In the genomic region with DNA sequence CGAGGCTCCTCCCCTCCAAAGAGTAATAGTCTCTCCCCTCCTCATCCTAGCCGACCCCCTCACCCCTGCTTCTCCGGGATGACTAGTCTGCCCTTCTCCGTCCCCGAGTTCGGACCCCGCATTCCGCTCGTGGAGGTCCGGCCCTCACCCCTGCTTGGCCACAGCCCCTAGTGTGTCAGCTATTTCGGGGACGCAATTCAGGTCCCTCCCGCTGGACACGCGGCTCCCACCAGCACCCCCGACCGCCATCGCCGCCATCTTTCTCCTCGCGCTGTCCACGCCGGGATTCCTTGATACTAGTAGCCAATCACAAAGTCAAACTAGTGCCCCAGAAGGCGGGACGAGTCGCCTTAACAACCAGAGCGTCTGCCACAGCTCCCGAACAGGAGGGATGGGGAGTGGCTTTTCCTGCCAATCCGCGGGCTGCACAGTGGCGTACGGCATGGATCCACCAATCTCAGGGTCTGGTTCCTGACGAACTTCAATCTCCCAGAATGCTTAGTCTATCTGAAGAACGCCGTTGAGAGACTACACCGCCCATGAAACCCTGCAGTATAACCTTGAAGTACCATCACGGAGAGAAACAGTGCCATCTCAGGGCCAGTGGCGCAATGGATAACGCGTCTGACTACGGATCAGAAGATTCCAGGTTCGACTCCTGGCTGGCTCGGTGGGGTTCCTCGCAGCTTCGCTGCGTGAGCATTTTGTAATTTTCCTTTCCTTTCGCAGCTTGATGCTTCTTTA, we compare ENCODE assay signal across 1 cellular context.
TF ChIP-seq lines count a peak whose summit lies in the region.

A gene (minus strand): TSS at position 273 of the 744 bp plus-strand sequence. CDS start 15 bp downstream, at position 258.

TF ChIP-seq in WTC11, 78 proteins besides CTCF, POLR2A, EP300 and RAD21 (continued from another document and continues in another):
- TF ChIP-seq, protein P1, sequence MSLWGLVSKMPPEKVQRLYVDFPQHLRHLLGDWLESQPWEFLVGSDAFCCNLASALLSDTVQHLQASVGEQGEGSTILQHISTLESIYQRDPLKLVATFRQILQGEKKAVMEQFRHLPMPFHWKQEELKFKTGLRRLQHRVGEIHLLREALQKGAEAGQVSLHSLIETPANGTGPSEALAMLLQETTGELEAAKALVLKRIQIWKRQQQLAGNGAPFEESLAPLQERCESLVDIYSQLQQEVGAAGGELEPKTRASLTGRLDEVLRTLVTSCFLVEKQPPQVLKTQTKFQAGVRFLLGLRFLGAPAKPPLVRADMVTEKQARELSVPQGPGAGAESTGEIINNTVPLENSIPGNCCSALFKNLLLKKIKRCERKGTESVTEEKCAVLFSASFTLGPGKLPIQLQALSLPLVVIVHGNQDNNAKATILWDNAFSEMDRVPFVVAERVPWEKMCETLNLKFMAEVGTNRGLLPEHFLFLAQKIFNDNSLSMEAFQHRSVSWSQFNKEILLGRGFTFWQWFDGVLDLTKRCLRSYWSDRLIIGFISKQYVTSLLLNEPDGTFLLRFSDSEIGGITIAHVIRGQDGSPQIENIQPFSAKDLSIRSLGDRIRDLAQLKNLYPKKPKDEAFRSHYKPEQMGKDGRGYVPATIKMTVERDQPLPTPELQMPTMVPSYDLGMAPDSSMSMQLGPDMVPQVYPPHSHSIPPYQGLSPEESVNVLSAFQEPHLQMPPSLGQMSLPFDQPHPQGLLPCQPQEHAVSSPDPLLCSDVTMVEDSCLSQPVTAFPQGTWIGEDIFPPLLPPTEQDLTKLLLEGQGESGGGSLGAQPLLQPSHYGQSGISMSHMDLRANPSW (CRISPR knock-in tag; conservative IDR thresholded peaks at IDR 0.05; ENCODE audit: low read depth) = no peak
- TF ChIP-seq ZNF671 (CRISPR knock-in tag; IDR thresholded peaks at IDR 0.05) (no peak), TEAD1 (CRISPR knock-in tag; IDR thresholded peaks at IDR 0.05) (peak; percentile 67), ETV6 (CRISPR knock-in tag; IDR thresholded peaks at IDR 0.05) (peak; percentile 54; the same call in 1 of the 2 replicates), ZNF232 (CRISPR knock-in tag; IDR thresholded peaks at IDR 0.05) (0 out of 2 replicates have a peak, but pooled peaks have one; percentile 66), ZNF263 (CRISPR knock-in tag; IDR thresholded peaks at IDR 0.05; ENCODE audit: low read depth) (no peak), RORB (CRISPR knock-in tag; IDR thresholded peaks at IDR 0.05) (0 out of 2 replicates have a peak, but pooled peaks have one; percentile 36), MYBL2 (CRISPR knock-in tag; IDR thresholded peaks at IDR 0.05) (no peak), FOXP1 (CRISPR knock-in tag; IDR thresholded peaks at IDR 0.05; ENCODE audit: borderline replicate concordance) (no peak; the same call in 1 of the 2 replicates), RELA (CRISPR knock-in tag; IDR thresholded peaks at IDR 0.05; ENCODE audit: borderline replicate concordance) (no peak), GRHL2 (CRISPR knock-in tag; IDR thresholded peaks at IDR 0.05; ENCODE audit: insufficient replicate concordance, severe bottlenecking) (no peak), ELF4 (CRISPR knock-in tag; IDR thresholded peaks at IDR 0.05; ENCODE audit: low read depth) (no peak), GABPB1 (CRISPR knock-in tag; IDR thresholded peaks at IDR 0.05) (peak; percentile 91), NFYB (CRISPR knock-in tag; conservative IDR thresholded peaks at IDR 0.05; ENCODE audit: low read depth) (peak; percentile 70), FOXJ3 (CRISPR knock-in tag; IDR thresholded peaks at IDR 0.05; ENCODE audit: borderline replicate concordance) (no peak), GTF2I (CRISPR knock-in tag; conservative IDR thresholded peaks at IDR 0.05) (no peak), NFE2L1 (CRISPR knock-in tag; IDR thresholded peaks at IDR 0.05) (0 out of 2 replicates have a peak, but pooled peaks have one; percentile 50), ATF1 (CRISPR knock-in tag; IDR thresholded peaks at IDR 0.05) (no peak), SMAD3 (CRISPR knock-in tag; IDR thresholded peaks at IDR 0.05; ENCODE audit: borderline replicate concordance) (no peak)
- TF ChIP-seq, protein P2, sequence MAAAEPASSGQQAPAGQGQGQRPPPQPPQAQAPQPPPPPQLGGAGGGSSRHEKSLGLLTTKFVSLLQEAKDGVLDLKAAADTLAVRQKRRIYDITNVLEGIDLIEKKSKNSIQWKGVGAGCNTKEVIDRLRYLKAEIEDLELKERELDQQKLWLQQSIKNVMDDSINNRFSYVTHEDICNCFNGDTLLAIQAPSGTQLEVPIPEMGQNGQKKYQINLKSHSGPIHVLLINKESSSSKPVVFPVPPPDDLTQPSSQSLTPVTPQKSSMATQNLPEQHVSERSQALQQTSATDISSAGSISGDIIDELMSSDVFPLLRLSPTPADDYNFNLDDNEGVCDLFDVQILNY (CRISPR knock-in tag; IDR thresholded peaks at IDR 0.05) = 0 out of 2 replicates have a peak, but pooled peaks have one; percentile 40
- TF ChIP-seq, protein P3, sequence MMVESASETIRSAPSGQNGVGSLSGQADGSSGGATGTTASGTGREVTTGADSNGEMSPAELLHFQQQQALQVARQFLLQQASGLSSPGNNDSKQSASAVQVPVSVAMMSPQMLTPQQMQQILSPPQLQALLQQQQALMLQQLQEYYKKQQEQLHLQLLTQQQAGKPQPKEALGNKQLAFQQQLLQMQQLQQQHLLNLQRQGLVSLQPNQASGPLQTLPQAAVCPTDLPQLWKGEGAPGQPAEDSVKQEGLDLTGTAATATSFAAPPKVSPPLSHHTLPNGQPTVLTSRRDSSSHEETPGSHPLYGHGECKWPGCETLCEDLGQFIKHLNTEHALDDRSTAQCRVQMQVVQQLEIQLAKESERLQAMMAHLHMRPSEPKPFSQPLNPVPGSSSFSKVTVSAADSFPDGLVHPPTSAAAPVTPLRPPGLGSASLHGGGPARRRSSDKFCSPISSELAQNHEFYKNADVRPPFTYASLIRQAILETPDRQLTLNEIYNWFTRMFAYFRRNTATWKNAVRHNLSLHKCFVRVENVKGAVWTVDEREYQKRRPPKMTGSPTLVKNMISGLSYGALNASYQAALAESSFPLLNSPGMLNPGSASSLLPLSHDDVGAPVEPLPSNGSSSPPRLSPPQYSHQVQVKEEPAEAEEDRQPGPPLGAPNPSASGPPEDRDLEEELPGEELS (CRISPR knock-in tag; IDR thresholded peaks at IDR 0.05) = 0 out of 2 replicates have a peak, but pooled peaks have one; percentile 13
- TF ChIP-seq, protein P4, sequence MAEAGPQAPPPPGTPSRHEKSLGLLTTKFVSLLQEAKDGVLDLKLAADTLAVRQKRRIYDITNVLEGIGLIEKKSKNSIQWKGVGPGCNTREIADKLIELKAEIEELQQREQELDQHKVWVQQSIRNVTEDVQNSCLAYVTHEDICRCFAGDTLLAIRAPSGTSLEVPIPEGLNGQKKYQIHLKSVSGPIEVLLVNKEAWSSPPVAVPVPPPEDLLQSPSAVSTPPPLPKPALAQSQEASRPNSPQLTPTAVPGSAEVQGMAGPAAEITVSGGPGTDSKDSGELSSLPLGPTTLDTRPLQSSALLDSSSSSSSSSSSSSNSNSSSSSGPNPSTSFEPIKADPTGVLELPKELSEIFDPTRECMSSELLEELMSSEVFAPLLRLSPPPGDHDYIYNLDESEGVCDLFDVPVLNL (CRISPR knock-in tag; IDR thresholded peaks at IDR 0.05; ENCODE audit: borderline replicate concordance, low read depth) = no peak
- TF ChIP-seq, protein P5, sequence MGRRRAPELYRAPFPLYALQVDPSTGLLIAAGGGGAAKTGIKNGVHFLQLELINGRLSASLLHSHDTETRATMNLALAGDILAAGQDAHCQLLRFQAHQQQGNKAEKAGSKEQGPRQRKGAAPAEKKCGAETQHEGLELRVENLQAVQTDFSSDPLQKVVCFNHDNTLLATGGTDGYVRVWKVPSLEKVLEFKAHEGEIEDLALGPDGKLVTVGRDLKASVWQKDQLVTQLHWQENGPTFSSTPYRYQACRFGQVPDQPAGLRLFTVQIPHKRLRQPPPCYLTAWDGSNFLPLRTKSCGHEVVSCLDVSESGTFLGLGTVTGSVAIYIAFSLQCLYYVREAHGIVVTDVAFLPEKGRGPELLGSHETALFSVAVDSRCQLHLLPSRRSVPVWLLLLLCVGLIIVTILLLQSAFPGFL (CRISPR knock-in tag; IDR thresholded peaks at IDR 0.05; ENCODE audit: borderline replicate concordance) = peak; percentile 68; the same call in 1 of the 2 replicates
- TF ChIP-seq, protein P6, sequence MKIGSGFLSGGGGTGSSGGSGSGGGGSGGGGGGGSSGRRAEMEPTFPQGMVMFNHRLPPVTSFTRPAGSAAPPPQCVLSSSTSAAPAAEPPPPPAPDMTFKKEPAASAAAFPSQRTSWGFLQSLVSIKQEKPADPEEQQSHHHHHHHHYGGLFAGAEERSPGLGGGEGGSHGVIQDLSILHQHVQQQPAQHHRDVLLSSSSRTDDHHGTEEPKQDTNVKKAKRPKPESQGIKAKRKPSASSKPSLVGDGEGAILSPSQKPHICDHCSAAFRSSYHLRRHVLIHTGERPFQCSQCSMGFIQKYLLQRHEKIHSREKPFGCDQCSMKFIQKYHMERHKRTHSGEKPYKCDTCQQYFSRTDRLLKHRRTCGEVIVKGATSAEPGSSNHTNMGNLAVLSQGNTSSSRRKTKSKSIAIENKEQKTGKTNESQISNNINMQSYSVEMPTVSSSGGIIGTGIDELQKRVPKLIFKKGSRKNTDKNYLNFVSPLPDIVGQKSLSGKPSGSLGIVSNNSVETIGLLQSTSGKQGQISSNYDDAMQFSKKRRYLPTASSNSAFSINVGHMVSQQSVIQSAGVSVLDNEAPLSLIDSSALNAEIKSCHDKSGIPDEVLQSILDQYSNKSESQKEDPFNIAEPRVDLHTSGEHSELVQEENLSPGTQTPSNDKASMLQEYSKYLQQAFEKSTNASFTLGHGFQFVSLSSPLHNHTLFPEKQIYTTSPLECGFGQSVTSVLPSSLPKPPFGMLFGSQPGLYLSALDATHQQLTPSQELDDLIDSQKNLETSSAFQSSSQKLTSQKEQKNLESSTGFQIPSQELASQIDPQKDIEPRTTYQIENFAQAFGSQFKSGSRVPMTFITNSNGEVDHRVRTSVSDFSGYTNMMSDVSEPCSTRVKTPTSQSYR (CRISPR knock-in tag; IDR thresholded peaks at IDR 0.05) = no peak
- TF ChIP-seq, protein P7, sequence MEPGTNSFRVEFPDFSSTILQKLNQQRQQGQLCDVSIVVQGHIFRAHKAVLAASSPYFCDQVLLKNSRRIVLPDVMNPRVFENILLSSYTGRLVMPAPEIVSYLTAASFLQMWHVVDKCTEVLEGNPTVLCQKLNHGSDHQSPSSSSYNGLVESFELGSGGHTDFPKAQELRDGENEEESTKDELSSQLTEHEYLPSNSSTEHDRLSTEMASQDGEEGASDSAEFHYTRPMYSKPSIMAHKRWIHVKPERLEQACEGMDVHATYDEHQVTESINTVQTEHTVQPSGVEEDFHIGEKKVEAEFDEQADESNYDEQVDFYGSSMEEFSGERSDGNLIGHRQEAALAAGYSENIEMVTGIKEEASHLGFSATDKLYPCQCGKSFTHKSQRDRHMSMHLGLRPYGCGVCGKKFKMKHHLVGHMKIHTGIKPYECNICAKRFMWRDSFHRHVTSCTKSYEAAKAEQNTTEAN (CRISPR knock-in tag; IDR thresholded peaks at IDR 0.05) = no peak
- TF ChIP-seq, protein P8, sequence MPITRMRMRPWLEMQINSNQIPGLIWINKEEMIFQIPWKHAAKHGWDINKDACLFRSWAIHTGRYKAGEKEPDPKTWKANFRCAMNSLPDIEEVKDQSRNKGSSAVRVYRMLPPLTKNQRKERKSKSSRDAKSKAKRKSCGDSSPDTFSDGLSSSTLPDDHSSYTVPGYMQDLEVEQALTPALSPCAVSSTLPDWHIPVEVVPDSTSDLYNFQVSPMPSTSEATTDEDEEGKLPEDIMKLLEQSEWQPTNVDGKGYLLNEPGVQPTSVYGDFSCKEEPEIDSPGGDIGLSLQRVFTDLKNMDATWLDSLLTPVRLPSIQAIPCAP (CRISPR knock-in tag; IDR thresholded peaks at IDR 0.05) = no peak
- TF ChIP-seq, protein P9, sequence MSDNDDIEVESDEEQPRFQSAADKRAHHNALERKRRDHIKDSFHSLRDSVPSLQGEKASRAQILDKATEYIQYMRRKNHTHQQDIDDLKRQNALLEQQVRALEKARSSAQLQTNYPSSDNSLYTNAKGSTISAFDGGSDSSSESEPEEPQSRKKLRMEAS (CRISPR knock-in tag; IDR thresholded peaks at IDR 0.05) = peak; percentile 95
- TF ChIP-seq, protein P10, sequence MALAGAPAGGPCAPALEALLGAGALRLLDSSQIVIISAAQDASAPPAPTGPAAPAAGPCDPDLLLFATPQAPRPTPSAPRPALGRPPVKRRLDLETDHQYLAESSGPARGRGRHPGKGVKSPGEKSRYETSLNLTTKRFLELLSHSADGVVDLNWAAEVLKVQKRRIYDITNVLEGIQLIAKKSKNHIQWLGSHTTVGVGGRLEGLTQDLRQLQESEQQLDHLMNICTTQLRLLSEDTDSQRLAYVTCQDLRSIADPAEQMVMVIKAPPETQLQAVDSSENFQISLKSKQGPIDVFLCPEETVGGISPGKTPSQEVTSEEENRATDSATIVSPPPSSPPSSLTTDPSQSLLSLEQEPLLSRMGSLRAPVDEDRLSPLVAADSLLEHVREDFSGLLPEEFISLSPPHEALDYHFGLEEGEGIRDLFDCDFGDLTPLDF (CRISPR knock-in tag; IDR thresholded peaks at IDR 0.05) = no peak
- TF ChIP-seq, protein P11, sequence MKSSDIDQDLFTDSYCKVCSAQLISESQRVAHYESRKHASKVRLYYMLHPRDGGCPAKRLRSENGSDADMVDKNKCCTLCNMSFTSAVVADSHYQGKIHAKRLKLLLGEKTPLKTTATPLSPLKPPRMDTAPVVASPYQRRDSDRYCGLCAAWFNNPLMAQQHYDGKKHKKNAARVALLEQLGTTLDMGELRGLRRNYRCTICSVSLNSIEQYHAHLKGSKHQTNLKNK (CRISPR knock-in tag; IDR thresholded peaks at IDR 0.05) = no peak
- TF ChIP-seq, protein P12, sequence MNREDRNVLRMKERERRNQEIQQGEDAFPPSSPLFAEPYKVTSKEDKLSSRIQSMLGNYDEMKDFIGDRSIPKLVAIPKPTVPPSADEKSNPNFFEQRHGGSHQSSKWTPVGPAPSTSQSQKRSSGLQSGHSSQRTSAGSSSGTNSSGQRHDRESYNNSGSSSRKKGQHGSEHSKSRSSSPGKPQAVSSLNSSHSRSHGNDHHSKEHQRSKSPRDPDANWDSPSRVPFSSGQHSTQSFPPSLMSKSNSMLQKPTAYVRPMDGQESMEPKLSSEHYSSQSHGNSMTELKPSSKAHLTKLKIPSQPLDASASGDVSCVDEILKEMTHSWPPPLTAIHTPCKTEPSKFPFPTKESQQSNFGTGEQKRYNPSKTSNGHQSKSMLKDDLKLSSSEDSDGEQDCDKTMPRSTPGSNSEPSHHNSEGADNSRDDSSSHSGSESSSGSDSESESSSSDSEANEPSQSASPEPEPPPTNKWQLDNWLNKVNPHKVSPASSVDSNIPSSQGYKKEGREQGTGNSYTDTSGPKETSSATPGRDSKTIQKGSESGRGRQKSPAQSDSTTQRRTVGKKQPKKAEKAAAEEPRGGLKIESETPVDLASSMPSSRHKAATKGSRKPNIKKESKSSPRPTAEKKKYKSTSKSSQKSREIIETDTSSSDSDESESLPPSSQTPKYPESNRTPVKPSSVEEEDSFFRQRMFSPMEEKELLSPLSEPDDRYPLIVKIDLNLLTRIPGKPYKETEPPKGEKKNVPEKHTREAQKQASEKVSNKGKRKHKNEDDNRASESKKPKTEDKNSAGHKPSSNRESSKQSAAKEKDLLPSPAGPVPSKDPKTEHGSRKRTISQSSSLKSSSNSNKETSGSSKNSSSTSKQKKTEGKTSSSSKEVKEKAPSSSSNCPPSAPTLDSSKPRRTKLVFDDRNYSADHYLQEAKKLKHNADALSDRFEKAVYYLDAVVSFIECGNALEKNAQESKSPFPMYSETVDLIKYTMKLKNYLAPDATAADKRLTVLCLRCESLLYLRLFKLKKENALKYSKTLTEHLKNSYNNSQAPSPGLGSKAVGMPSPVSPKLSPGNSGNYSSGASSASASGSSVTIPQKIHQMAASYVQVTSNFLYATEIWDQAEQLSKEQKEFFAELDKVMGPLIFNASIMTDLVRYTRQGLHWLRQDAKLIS (CRISPR knock-in tag; IDR thresholded peaks at IDR 0.05; ENCODE audit: borderline replicate concordance) = no peak
- TF ChIP-seq, protein P13, sequence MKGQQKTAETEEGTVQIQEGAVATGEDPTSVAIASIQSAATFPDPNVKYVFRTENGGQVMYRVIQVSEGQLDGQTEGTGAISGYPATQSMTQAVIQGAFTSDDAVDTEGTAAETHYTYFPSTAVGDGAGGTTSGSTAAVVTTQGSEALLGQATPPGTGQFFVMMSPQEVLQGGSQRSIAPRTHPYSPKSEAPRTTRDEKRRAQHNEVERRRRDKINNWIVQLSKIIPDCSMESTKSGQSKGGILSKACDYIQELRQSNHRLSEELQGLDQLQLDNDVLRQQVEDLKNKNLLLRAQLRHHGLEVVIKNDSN (CRISPR knock-in tag; IDR thresholded peaks at IDR 0.05) = 0 out of 2 replicates have a peak, but pooled peaks have one; percentile 23
